8 cellular contexts compared by ENCODE assay signal in genomic region chr7:25391295-25391861, GRCh38.
DNase-seq lines count a peak whose midpoint lies in the region; ATAC-seq and TF ChIP-seq lines count a peak whose summit lies in the region.

No MANE protein-coding gene starts in this region.

- H3K4me1 Mint-ChIP-seq in activated T-helper 17 cell treated with anti-CD3 and anti-CD28 coated beads, Interleukin-2, amount 50 U/mL, for 72 hours: no peaks in the 10 kb centered on the region

- H3K4me3 Mint-ChIP-seq in activated T-helper 17 cell treated with anti-CD3 and anti-CD28 coated beads, Interleukin-2, amount 50 U/mL, for 72 hours: no peak overlapping the region

- WGBS in heart right ventricle, 2 donors: 40 to 46% methylated on average over 5 of the region's 5 CpGs

- DNase-seq in heart right ventricle: no peak
- no peak for DNase-seq in cardiac septum (ENCODE audit: low spot score)
- DNase-seq in SHP77 treated with DMSO at 0.1 percent for 48 hours (lab: John Stamatoyannopoulos, UW): peak; percentile 39
- DNase-seq in inferior parietal cortex (ENCODE audit: extremely low spot score): peak; percentile 74
- DNase-seq in upper lobe of right lung: no peak
- no peak for DNase-seq in middle frontal gyrus (ENCODE audit: extremely low spot score, low spot score)

- no peaks in the 10 kb centered on the region for H3K36me3 Mint-ChIP-seq in activated T-helper 17 cell treated with anti-CD3 and anti-CD28 coated beads, Interleukin-2, amount 50 U/mL, for 72 hours (ENCODE audit: low read depth)

- H3K27me3 ChIP-seq in heart right ventricle: peaks cover 0 to 4% (median 0%) of the 10 kb centered on the region in 7 donors
- no peaks in the 10 kb centered on the region for H3K27me3 ChIP-seq in upper lobe of right lung

- peaks cover 9% of the 10 kb centered on the region for H3K27me3 Mint-ChIP-seq in activated T-helper 17 cell treated with anti-CD3 and anti-CD28 coated beads, Interleukin-2, amount 50 U/mL, for 72 hours

- intact Hi-C loops in heart right ventricle (cut with DNase I): loop anchor here (1.0 to 5.0 kb wide), 9 partner anchors 131 to 461 kb away; no protein-coding TSS in a partner anchor
- intact Hi-C loops in cardiac septum (cut with DNase I): loop anchor here (1.0 to 2.0 kb wide), 2 partner anchors 133 to 175 kb away; no protein-coding TSS in a partner anchor
- intact Hi-C loops in upper lobe of right lung (cut with DNase I): loop anchor here (5.0 kb wide), 3 partner anchors 134 to 461 kb away; no protein-coding TSS in a partner anchor

- H3K27ac ChIP-seq in heart right ventricle: no peak overlapping the region
- no peak overlapping the region for H3K27ac ChIP-seq in upper lobe of right lung

- H3K9me3 ChIP-seq in heart right ventricle: no peaks in the 10 kb centered on the region
- no peaks in the 10 kb centered on the region for H3K9me3 ChIP-seq in upper lobe of right lung

- H3K4me3 ChIP-seq in heart right ventricle (no peak overlapping the region), upper lobe of right lung (no peak overlapping the region)

- no peaks in the 10 kb centered on the region for H3K36me3 ChIP-seq in heart right ventricle
- H3K36me3 ChIP-seq in upper lobe of right lung: no peaks in the 10 kb centered on the region

- no peaks in the 10 kb centered on the region for H3K9me3 Mint-ChIP-seq in activated T-helper 17 cell treated with anti-CD3 and anti-CD28 coated beads, Interleukin-2, amount 50 U/mL, for 72 hours

- peak; percentile 21 to 66 (median 52) for TF ChIP-seq CTCF in heart right ventricle (IDR thresholded peaks at IDR 0.05)
- TF ChIP-seq CTCF in upper lobe of right lung (IDR thresholded peaks at IDR 0.05): peak; percentile 51

- H3K4me1 ChIP-seq in heart right ventricle (peaks cover 0 to 14% (median 0%) of the 10 kb centered on the region in 9 donors), upper lobe of right lung (no peaks in the 10 kb centered on the region)

- ATAC-seq in heart right ventricle (no peak), upper lobe of right lung (no peak), GM18907 (IDR thresholded peaks at IDR 0.05; ENCODE audit: unreplicated experiment) (no peak)
- ATAC-seq in activated T-helper 17 cell treated with anti-CD3 and anti-CD28 coated beads, Interleukin-2, amount 50 U/mL, for 72 hours (replicated peaks): no peak

- no peak overlapping the region for H3K27ac Mint-ChIP-seq in activated T-helper 17 cell treated with anti-CD3 and anti-CD28 coated beads, Interleukin-2, amount 50 U/mL, for 72 hours

Comparison
In these comparisons a context has a peak if more than half of its experiments do, and no peak if none do; other contexts are left out.
1. DNase-seq: peak in SHP77 treated with DMSO at 0.1 percent for 48 hours (single experiment) and inferior parietal cortex (single experiment); none in heart right ventricle (0 of 2), cardiac septum (single experiment), upper lobe of right lung (single experiment) and middle frontal gyrus (single experiment).